Comparison of ENCODE assay signal across 14 cellular contexts in the genomic region with DNA sequence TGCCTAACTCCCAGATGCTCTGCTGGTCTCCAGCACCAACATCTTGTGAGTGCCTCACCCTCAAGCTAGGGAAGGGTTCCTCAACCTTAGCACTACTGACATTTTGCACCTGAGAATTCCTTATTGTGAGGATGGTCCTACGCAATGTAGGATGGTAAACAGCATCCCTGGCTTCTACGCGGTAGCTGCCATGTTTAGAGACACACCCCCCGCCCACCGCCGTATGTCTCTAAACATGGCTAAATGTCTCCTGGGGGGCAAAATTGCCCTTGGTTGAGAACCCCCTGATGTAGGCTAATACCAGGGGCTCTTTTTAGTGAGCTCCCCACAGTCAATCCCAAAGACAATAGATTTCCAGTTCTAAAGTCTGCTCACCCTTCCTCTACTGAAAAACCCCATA. TPM values are rescaled to one million over a fixed set of nuclear protein-coding genes. Genes with fewer than 3 reads are reported as not detected.
DNase-seq lines count a peak whose midpoint lies in the region; ATAC-seq and TF ChIP-seq lines count a peak whose summit lies in the region.
"Had no signal": no experiment of that assay in that cellular context is flagged by ENCODE, and none has a peak within 500 bp of the region (broad histone marks: within the 10 kb centered on the region; RNA-seq: fewer than 3 reads in every experiment).

No MANE protein-coding gene starts in this region.

- no peak overlapping the region for H3K4me2 ChIP-seq in mesenchymal stem cell (ENCODE audit: low read length, poor library complexity, severe bottlenecking)

- no peak for ATAC-seq in Right ventricle myocardium superior (ENCODE audit: poor library complexity)
- no peak for ATAC-seq in activated B cell treated with CpG ODN at 0.5 μM for 24 hours (ENCODE audit: low read depth)
- ATAC-seq: esophagus mucosa had no signal

- no peak overlapping the region for H3K4ac ChIP-seq in mesenchymal stem cell (ENCODE audit: low read depth in 1 of 2, low read length in 2 of 2)

- peak overlapping the region; percentile 5 for H2AK5ac ChIP-seq in mesenchymal stem cell (ENCODE audit: low read length, severe bottlenecking)

- H2BK5ac ChIP-seq in mesenchymal stem cell (ENCODE audit: low read depth, low read length, poor library complexity, severe bottlenecking) = no peak overlapping the region

- peak; percentile 34 for DNase-seq in Right ventricle myocardium superior
- no peak for DNase-seq in cardiac septum (ENCODE audit: low spot score)
- no peak for DNase-seq in activated B cell treated with CpG ODN at 0.5 μM for 24 hours
- DNase-seq in mesenchymal stem cell = no peak
- no peak for DNase-seq in substantia nigra (lab: John Stamatoyannopoulos, UW)
- no peak for DNase-seq in NCI-H128 (lab: John Stamatoyannopoulos, UW; ENCODE audit: unreplicated experiment)
- no peak for DNase-seq in globus pallidus (ENCODE audit: low spot score)
- no peak for DNase-seq in amniotic stem cell (lab: John Stamatoyannopoulos, UW)
- DNase-seq: NCI-H2081, NCI-H748 treated with DMSO at 0.1 percent for 48 hours, testis had no signal

- H3K27ac ChIP-seq in mesenchymal stem cell (ENCODE audit: low read length, poor library complexity, severe bottlenecking) (no peak overlapping the region), substantia nigra (ENCODE audit: low read depth, low read length, poor library complexity, severe bottlenecking) (peak overlapping the region; percentile 21)

- H3K27me3 Mint-ChIP-seq in activated B cell treated with CpG ODN at 0.5 μM for 24 hours = no peaks in the 10 kb centered on the region

- CTCF ChIA-PET in activated B cell treated with CpG ODN at 0.5 μM for 24 hours (lab: Charles Lee) = interaction anchor here (0.9 to 1.3 kb wide), 2 partner anchors 35 to 133 kb away, joined by 4 to 5 read pairs; no protein-coding TSS in a partner anchor

- H3K9ac ChIP-seq in mesenchymal stem cell (ENCODE audit: low read length) = no peak overlapping the region

- no peak overlapping the region for H2AFZ ChIP-seq in mesenchymal stem cell (ENCODE audit: low read depth, low read length)

- TF ChIP-seq CTCF in activated B cell treated with CpG ODN at 0.5 μM for 24 hours (IDR thresholded peaks at IDR 0.05) = no peak

- H3K4me1 Mint-ChIP-seq in activated B cell treated with CpG ODN at 0.5 μM for 24 hours = peaks cover 67% of the 10 kb centered on the region

- peaks cover 39% of the 10 kb centered on the region for H3K4me1 ChIP-seq in mesenchymal stem cell (ENCODE audit: control insufficient read depth, insufficient read depth, low read depth, low read length)

- no peak overlapping the region for H3K14ac ChIP-seq in mesenchymal stem cell (ENCODE audit: low read length in 2 of 2)

- H2BK15ac ChIP-seq in mesenchymal stem cell (ENCODE audit: low read depth, poor library complexity, severe bottlenecking) = no peak overlapping the region

- H3K18ac ChIP-seq in mesenchymal stem cell (ENCODE audit: low read depth in 1 of 2, low read length in 2 of 2) = no peak overlapping the region

- 98% methylated on average over 6 of the region's 6 CpGs for WGBS in mesenchymal stem cell

- no peak overlapping the region for H4K91ac ChIP-seq in mesenchymal stem cell (ENCODE audit: low read length)

- intact Hi-C loops in Right ventricle myocardium superior (cut with DNase I) = loop anchor here (10.0 kb wide), 1 partner anchor 71 kb away; the partner anchor contains the start of gene THRAP3
- intact Hi-C loops in cardiac septum (cut with DNase I) = no loop called here
- intact Hi-C loops in activated B cell treated with CpG ODN at 0.5 μM for 24 hours (cut with micrococcal nuclease) = no loop called here

- H3K27me3 ChIP-seq in mesenchymal stem cell (ENCODE audit: control insufficient read depth in 1 of 2, insufficient read depth in 1 of 2, low read length in 2 of 2) = no peaks in the 10 kb centered on the region
- H3K27me3 ChIP-seq: testis had no signal

- H3K27ac Mint-ChIP-seq in activated B cell treated with CpG ODN at 0.5 μM for 24 hours = peak overlapping the region; percentile 41

- H3K23ac ChIP-seq in mesenchymal stem cell (ENCODE audit: low read length in 2 of 2) = no peak overlapping the region

- no peak overlapping the region for H2BK120ac ChIP-seq in mesenchymal stem cell (ENCODE audit: low read depth, low read length)

- POLR2A ChIA-PET in activated B cell treated with CpG ODN at 0.5 μM for 24 hours (lab: Charles Lee) = interaction anchor here (6.4 kb wide), 1 partner anchor 8 kb away, joined by 95 read pairs; no protein-coding TSS in a partner anchor

- peaks cover 10% of the 10 kb centered on the region for H3K36me3 Mint-ChIP-seq in activated B cell treated with CpG ODN at 0.5 μM for 24 hours (ENCODE audit: low read depth)

- peaks cover 4% of the 10 kb centered on the region for H3K79me1 ChIP-seq in mesenchymal stem cell (replicated peaks; ENCODE audit: low read length, poor library complexity, severe bottlenecking)

- no peak overlapping the region for H3K4me3 Mint-ChIP-seq in activated B cell treated with CpG ODN at 0.5 μM for 24 hours

- no peak overlapping the region for H3K4me3 ChIP-seq in mesenchymal stem cell (ENCODE audit: insufficient read depth in 1 of 2, low read depth in 1 of 2, low read length in 2 of 2)
- H3K4me3 ChIP-seq: skin epidermis, testis had no signal

- peak overlapping the region in 1 of 2 experiments; percentile 52 for H2BK12ac ChIP-seq in mesenchymal stem cell (ENCODE audit: low read length in 2 of 2)

- no peaks in the 10 kb centered on the region for H3K9me3 ChIP-seq in mesenchymal stem cell (ENCODE audit: control insufficient read depth, low read length)
- H3K9me3 ChIP-seq: testis had no signal

- peaks cover 7 to 10% of the 10 kb centered on the region in 2 experiments for H3K36me3 ChIP-seq in mesenchymal stem cell (ENCODE audit: control insufficient read depth in 1 of 2, insufficient read depth in 2 of 2, low read depth in 1 of 2, low read length in 2 of 2)

- no peak overlapping the region for H4K8ac ChIP-seq in mesenchymal stem cell (ENCODE audit: low read length)

- no peaks in the 10 kb centered on the region for H3K9me3 Mint-ChIP-seq in activated B cell treated with CpG ODN at 0.5 μM for 24 hours

RNA-seq across cellular contexts. Expression of gene MAP7D1, which starts 2.5 kb away (rescaled TPM):
- total RNA-seq in Right ventricle myocardium superior (390 TPM), cardiac septum (262 TPM), activated B cell treated with CpG ODN at 0.5 μM for 24 hours (56.5 and 59.9 TPM in 2 replicates)
- 97.8 TPM for polyA plus RNA-seq in mesenchymal stem cell (2013, experiment 1 of 2)
- 97.8 TPM for polyA plus RNA-seq in mesenchymal stem cell (2013, experiment 2 of 2)

RNA-seq across cellular contexts. Expression of gene TRAPPC3, which starts 4.2 kb away (rescaled TPM):
- total RNA-seq in Right ventricle myocardium superior (59.6 TPM), cardiac septum (47.9 TPM), activated B cell treated with CpG ODN at 0.5 μM for 24 hours (45.3 and 48.5 TPM in 2 replicates)
- 78.6 TPM for polyA plus RNA-seq in mesenchymal stem cell (2013, experiment 1 of 2)
- 81.9 TPM for polyA plus RNA-seq in mesenchymal stem cell (2013, experiment 2 of 2)

RNA-seq across cellular contexts. Expression of gene COL8A2, which starts 28.5 kb away (rescaled TPM):
- 1.4 TPM for total RNA-seq in Right ventricle myocardium superior
- 1.7 TPM for total RNA-seq in cardiac septum
- total RNA-seq in activated B cell treated with CpG ODN at 0.5 μM for 24 hours = 0.24 and 0.64 TPM in 2 replicates
- polyA plus RNA-seq in mesenchymal stem cell (2013, experiment 1 of 2) = 0.25 TPM
- 0.22 TPM for polyA plus RNA-seq in mesenchymal stem cell (2013, experiment 2 of 2)
- total RNA-seq: MCF 10A had no signal
